In the genomic region with DNA sequence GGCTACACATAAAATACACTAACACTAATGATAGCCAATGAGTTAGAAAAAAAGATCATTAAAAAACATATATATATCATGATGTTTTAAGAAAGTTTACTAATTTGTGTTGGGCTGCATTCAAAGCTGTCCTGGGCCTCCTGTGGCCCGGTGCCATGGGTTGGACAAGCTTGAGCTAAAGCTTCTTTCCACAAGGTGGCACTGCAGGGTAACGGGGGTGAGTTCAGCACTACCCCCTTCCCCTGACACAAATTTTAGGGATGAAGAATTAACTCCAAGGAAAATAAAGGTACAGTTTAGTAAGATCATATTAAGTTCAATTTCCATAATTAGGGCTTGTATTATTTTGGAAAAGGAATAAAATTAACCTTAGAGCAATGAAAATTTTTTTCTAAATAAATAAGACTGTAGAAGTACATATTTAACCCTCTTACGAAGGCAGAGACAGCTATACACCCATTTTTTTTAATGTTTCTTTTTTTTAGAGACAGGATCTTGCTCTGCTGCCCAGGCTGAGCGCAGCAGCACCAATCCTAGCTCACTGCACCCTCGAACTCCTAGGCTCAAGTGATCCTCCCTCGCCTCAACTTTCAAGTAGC, we compare ENCODE assay signal across 8 cellular contexts. TPM values are rescaled to one million over a fixed set of nuclear protein-coding genes. Genes with fewer than 3 reads are reported as not detected.
DNase-seq lines count a peak whose midpoint lies in the region; ATAC-seq, FAIRE-seq and TF ChIP-seq lines count a peak whose summit lies in the region.

No MANE protein-coding gene starts in this region.

- no peaks in the 10 kb centered on the region for H3K27me3 ChIP-seq in H1 (replicated peaks in 1 of 4; ENCODE audit: control insufficient read depth in 3 of 4, extremely low read depth in 1 of 4, insufficient read depth in 3 of 4, low read length in 3 of 4)
- H3K27me3 ChIP-seq in mesendoderm (ENCODE audit: insufficient read depth, low read length, poor library complexity) = no peaks in the 10 kb centered on the region

- H3K4ac ChIP-seq in H1 (replicated peaks; ENCODE audit: insufficient read length, low read depth, low read length) = no peak overlapping the region
- no peak overlapping the region for H3K4ac ChIP-seq in mesendoderm (ENCODE audit: low read depth, low read length)

- no peak overlapping the region for H2BK20ac ChIP-seq in H1 (ENCODE audit: low read length)

- TF ChIP-seq RAD21 in H1 (IDR thresholded peaks at IDR 0.05 in 1 of 2, conservative IDR thresholded peaks at IDR 0.05 in 1 of 2; ENCODE audit: low read depth in 2 of 2, low read length in 2 of 2) = peak; percentile 94 to 95

- FAIRE-seq in H1 (lab: Jason Lieb, UNC) = no peak

- no peak overlapping the region for H4K91ac ChIP-seq in H1 (replicated peaks; ENCODE audit: insufficient read length, low read length)

- H3K4me1 ChIP-seq in H1 (replicated peaks in 1 of 4; ENCODE audit: control insufficient read depth in 3 of 4, insufficient read depth in 4 of 4, low read length in 3 of 4) (no peaks in the 10 kb centered on the region), mesendoderm (ENCODE audit: control insufficient read depth, low read depth, low read length) (no peaks in the 10 kb centered on the region)

- no peaks in the 10 kb centered on the region for H3K79me1 ChIP-seq in H1 (ENCODE audit: low read depth, low read length)
- H3K79me1 ChIP-seq in mesendoderm (ENCODE audit: low read length) = no peaks in the 10 kb centered on the region

- 55% methylated on average over 6 of the region's 6 CpGs; no CpG with 5 or more reads in 1 of the 2 experiments for WGBS in H1 (ENCODE audit: extremely low coverage in 1 of 2, insufficient coverage in 1 of 2, insufficient read length in 1 of 2, insufficient replicate concordance in 2 of 2, low coverage in 1 of 2, low lambda C conversion rate in 2 of 2, missing lambda C conversion rate in 1 of 2), 2 experiments
- no CpG with 5 or more reads among the region's 6 CpGs for WGBS in mesendoderm (ENCODE audit: extremely low coverage, insufficient coverage, low lambda C conversion rate)

- H2BK5ac ChIP-seq in H1 (ENCODE audit: low read depth, low read length) (no peak overlapping the region), mesendoderm (ENCODE audit: low read length) (no peak overlapping the region)

- no peak overlapping the region for H3K4me2 ChIP-seq in H1 (ENCODE audit: insufficient read depth in 1 of 2, low read depth in 2 of 2, low read length in 2 of 2)
- H3K4me2 ChIP-seq in mesendoderm (ENCODE audit: low read length) = no peak overlapping the region

- no peak for ATAC-seq in HG03439 (IDR thresholded peaks at IDR 0.05; ENCODE audit: unreplicated experiment)

- no peak overlapping the region for H2BK12ac ChIP-seq in H1 (ENCODE audit: low read depth, low read length)

- no peak for TF ChIP-seq EP300 in H1 (IDR thresholded peaks at IDR 0.05; ENCODE audit: borderline replicate concordance in 1 of 2, low read depth in 2 of 2, low read length in 2 of 2)

- H3K79me2 ChIP-seq in H1 (ENCODE audit: control insufficient read depth in 1 of 2, insufficient read depth in 2 of 2, low read length in 2 of 2) (no peaks in the 10 kb centered on the region; a peak in 1 of 4 replicates), mesendoderm (ENCODE audit: control insufficient read depth, insufficient read depth, low read length) (no peaks in the 10 kb centered on the region)

- no peak overlapping the region for H3K56ac ChIP-seq in H1 (replicated peaks; ENCODE audit: insufficient read length, low read depth, low read length)
- H3K56ac ChIP-seq in mesendoderm (ENCODE audit: low read length) = no peak overlapping the region

- DNase-seq in AG09319 (ENCODE audit: extremely low read depth, low read depth) (peak; percentile 29), HCEC 1CT (peak; percentile 68), NCI-H748 treated with DMSO at 0.1 percent for 48 hours (lab: John Stamatoyannopoulos, UW) (peak; percentile 55), H1 (ENCODE audit: low read depth in 1 of 2, low spot score in 2 of 2) (peak; percentile 27 to 82), mesendoderm (peak; percentile 75)
- DNase-seq in activated CD8-positive, alpha-beta memory T cell treated with anti-CD3 and anti-CD28 coated beads for 1 hour (ENCODE audit: extremely low read depth in 1 of 2, low read depth in 1 of 2) = peak; percentile 34 to 38
- DNase-seq in stimulated activated CD8-positive, alpha-beta memory T cell treated with anti-CD3 and anti-CD28 coated beads, Interleukin-4, amount 100 ng/mL, for 1 hour (ENCODE audit: low read depth in 2 of 2, low spot score in 1 of 2) = peak; percentile 22 to 31

- H2BK15ac ChIP-seq in H1 (ENCODE audit: low read length) (no peak overlapping the region), mesendoderm (replicated peaks; ENCODE audit: low read depth) (no peak overlapping the region)

- no peaks in the 10 kb centered on the region for H4K20me1 ChIP-seq in H1 (replicated peaks in 1 of 2; ENCODE audit: control insufficient read depth in 1 of 2, insufficient read depth in 2 of 2, low read length in 2 of 2)

- H3K4me3 ChIP-seq in H1 (ENCODE audit: extremely low read depth in 1 of 4, insufficient read depth in 2 of 4, low read depth in 3 of 4, low read length in 4 of 4) (no peak overlapping the region), mesendoderm (ENCODE audit: low read length) (no peak overlapping the region)

- no peak overlapping the region for H2AK5ac ChIP-seq in H1 (ENCODE audit: low read depth, low read length)
- H2AK5ac ChIP-seq in mesendoderm (ENCODE audit: low read length) = no peak overlapping the region

- TF ChIP-seq CTCF in AG09319 (IDR thresholded peaks at IDR 0.05; ENCODE audit: low read depth, low read length) (peak; percentile 83), H1 (IDR thresholded peaks at IDR 0.05; ENCODE audit: control extremely low read depth in 1 of 3, insufficient read depth in 1 of 3, low read depth in 1 of 3, low read length in 3 of 3) (peak; percentile 74 to 88 (median 77))

- H3K9me3 ChIP-seq in H1 (ENCODE audit: insufficient read depth in 2 of 2, low read depth in 1 of 2, low read length in 1 of 2) = no peaks in the 10 kb centered on the region

- no peak overlapping the region; the same call in 1 of the 2 replicates for H4K8ac ChIP-seq in H1 (ENCODE audit: extremely low read depth, insufficient read depth, low read length)
- no peak overlapping the region for H4K8ac ChIP-seq in mesendoderm (ENCODE audit: low read depth, low read length)

- no peak overlapping the region for H3K23ac ChIP-seq in H1 (ENCODE audit: insufficient read length)
- no peak overlapping the region for H3K23ac ChIP-seq in mesendoderm (ENCODE audit: low read length)

- POLR2A ChIA-PET in H1 (lab: Charles Lee; ENCODE audit: partially characterized antibody) = interaction anchor here (0.9 to 1.2 kb wide), 4 partner anchors 13 to 105 kb away, joined by 3 to 5 read pairs (median 3); no protein-coding TSS in a partner anchor

- no peak overlapping the region for H2AFZ ChIP-seq in H1 (ENCODE audit: low read length)

- no peaks in the 10 kb centered on the region for H3K23me2 ChIP-seq in H1 (ENCODE audit: low read depth, low read length)

- no peak overlapping the region for H3K14ac ChIP-seq in H1 (ENCODE audit: insufficient read length)

- no peak overlapping the region for H4K5ac ChIP-seq in H1 (ENCODE audit: insufficient read length, low read depth, low read length)
- H4K5ac ChIP-seq in mesendoderm (ENCODE audit: low read length) = no peak overlapping the region

- H3K36me3 ChIP-seq in H1 (ENCODE audit: control insufficient read depth in 2 of 4, insufficient read depth in 4 of 4, low read length in 3 of 4) (no peaks in the 10 kb centered on the region), mesendoderm (ENCODE audit: control insufficient read depth, insufficient read depth, low read length) (no peaks in the 10 kb centered on the region)

- no peak for TF ChIP-seq POLR2A in H1 (IDR thresholded peaks at IDR 0.05; ENCODE audit: control extremely low read depth in 1 of 2, low read depth in 2 of 2, low read length in 2 of 2)

- H3K18ac ChIP-seq in H1 (ENCODE audit: extremely low read depth, low read length) = no peak overlapping the region
- no peak overlapping the region for H3K18ac ChIP-seq in mesendoderm (ENCODE audit: low read length)

- no peak overlapping the region for H3K27ac ChIP-seq in H1 (ENCODE audit: low read depth, low read length)
- no peak overlapping the region for H3K27ac ChIP-seq in mesendoderm (ENCODE audit: low read depth, low read length)

- CTCF ChIA-PET in H1 (lab: Charles Lee; ENCODE audit: partially characterized antibody) = interaction anchor here (0.5 to 9.5 kb wide), 47 partner anchors 8 to 323 kb away, joined by 3 to 180 read pairs (median 5); partner anchors contain the start of genes RD3L and TDRD9

- no peak overlapping the region for H3K9ac ChIP-seq in H1 (replicated peaks in 1 of 4; ENCODE audit: extremely low read depth in 1 of 4, low read depth in 3 of 4, low read length in 3 of 4)
- H3K9ac ChIP-seq in mesendoderm (ENCODE audit: low read length) = no peak overlapping the region

- H2BK120ac ChIP-seq in H1 (replicated peaks; ENCODE audit: low read depth, low read length) (no peak overlapping the region), mesendoderm (ENCODE audit: low read depth, low read length) (no peak overlapping the region)

TF ChIP-seq in H1, 55 proteins besides CTCF, POLR2A, EP300 and RAD21 (continues in another document):
- TF ChIP-seq CBX8 (IDR thresholded peaks at IDR 0.05; ENCODE audit: borderline replicate concordance, low read depth, low read length) = no peak
- TF ChIP-seq KDM1A (IDR thresholded peaks at IDR 0.05; ENCODE audit: borderline replicate concordance, low read length) = no peak
- no peak for TF ChIP-seq JUND (IDR thresholded peaks at IDR 0.05; ENCODE audit: low read length)
- TF ChIP-seq KDM5A (IDR thresholded peaks at IDR 0.05; ENCODE audit: low read length) = no peak
- no peak for TF ChIP-seq EZH2 (IDR thresholded peaks at IDR 0.05; ENCODE audit: low read depth, low read length, severe bottlenecking)
- no peak for TF ChIP-seq SIN3A (conservative IDR thresholded peaks at IDR 0.05 in 1 of 2, IDR thresholded peaks at IDR 0.05 in 1 of 2; ENCODE audit: low read depth in 1 of 2, low read length in 2 of 2)

RNA-seq across cellular contexts. Expression of gene PPP1R13B, which starts 38.9 kb away (rescaled TPM):
- total RNA-seq in H1 (2021; fragmentation: NEBNext Ultra II Directional; extraction: Animal tissue kit (Norgen Biotek cat#: 25700)) = 8.9 and 9.7 TPM in 2 replicates
- polyA plus RNA-seq in H1 (2011; rRNA removed) = 2.6 and 4.5 TPM in 2 replicates
- 2.7 TPM for polyA plus RNA-seq in H1 (2011; cell fraction: cytosol; rRNA removed)
- polyA plus RNA-seq in H1 (2011; cell fraction: nucleus; rRNA removed) = 9.9 TPM
- polyA plus RNA-seq in H1 (2012, experiment 1 of 2) = 5.3 to 8.0 TPM (median 5.5 TPM) in 4 replicates
- polyA plus RNA-seq in H1 (2012, experiment 2 of 2) = 2.4 TPM
- polyA plus RNA-seq in H1 (2013, experiment 1 of 2) = 4.8 TPM
- polyA plus RNA-seq in H1 (2013, experiment 2 of 2) = 5.1 TPM
- 5.4 and 9.3 TPM in 2 replicates for polyA minus RNA-seq in H1 (2011; rRNA and poly(A)+ RNA removed)
- 5.7 TPM for polyA minus RNA-seq in H1 (2011; cell fraction: cytosol; rRNA and poly(A)+ RNA removed)
- polyA minus RNA-seq in H1 (2011; cell fraction: nucleus; rRNA and poly(A)+ RNA removed) = 7.7 TPM
- 2.9 TPM for polyA plus RNA-seq in mesendoderm (2013, experiment 1 of 2)
- 3.3 TPM for polyA plus RNA-seq in mesendoderm (2013, experiment 2 of 2)
